ENCODE assay signal across 28 cellular contexts in the genomic region with DNA sequence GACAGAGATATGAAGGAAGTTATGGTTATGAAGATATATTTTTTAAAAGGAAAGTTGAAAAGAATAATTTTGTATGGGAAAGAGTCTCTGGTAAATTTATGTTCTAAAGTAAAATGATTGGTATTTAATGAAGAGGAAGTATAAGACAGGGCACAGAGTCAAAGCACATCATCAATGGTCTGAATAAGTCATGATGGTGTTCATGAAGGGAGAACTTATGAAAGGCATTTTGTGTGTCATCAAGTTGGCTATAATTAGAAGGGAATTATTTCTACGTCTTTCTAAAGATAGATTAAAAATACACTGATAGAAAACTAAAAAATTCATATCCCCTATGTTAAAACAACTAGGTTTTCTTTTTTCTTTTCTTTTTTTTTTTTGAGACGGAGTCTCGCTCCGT. TPM values are rescaled to one million over a fixed set of nuclear protein-coding genes. Genes with fewer than 3 reads are reported as not detected.
"Had no signal": no experiment of that assay in that cellular context is flagged by ENCODE, and none has a peak within 500 bp of the region (broad histone marks: within the 10 kb centered on the region; RNA-seq: fewer than 3 reads in every experiment).

No MANE protein-coding gene starts in this region.

- H3K4me1 Mint-ChIP-seq: mesothelial cell of epicardium, natural killer cell, neural progenitor cell had no signal

- H3K9ac ChIP-seq: neural progenitor cell, parathyroid adenoma had no signal

- H3K27ac Mint-ChIP-seq: immature natural killer cell; mesothelial cell of epicardium; natural killer cell; nephron progenitor cell; neural progenitor cell; stimulated activated naive CD8-positive, alpha-beta T cell treated with anti-CD3 and anti-CD28 coated beads, Interleukin-15, amount 100 ng/mL, for 72 hours; type B pancreatic cell had no signal

- H3K27ac ChIP-seq: left ventricle myocardium inferior, neural progenitor cell, neutrophil, parathyroid adenoma, right atrium auricular region, right lobe of liver, skin epidermis, tibial nerve, uterus had no signal

- H2AFZ ChIP-seq: neural progenitor cell, parathyroid adenoma had no signal

- H3K36me3 Mint-ChIP-seq: natural killer cell had no signal

- H3K27me3 ChIP-seq: neural progenitor cell, neutrophil, right atrium auricular region, right lobe of liver, tibial nerve, uterus had no signal

- H3K36me3 ChIP-seq: neural progenitor cell, uterus had no signal

- H3K4me2 ChIP-seq: neural progenitor cell had no signal

- H3K79me2 ChIP-seq: parathyroid adenoma had no signal

- H3K9me3 ChIP-seq: left ventricle myocardium inferior, neutrophil, right atrium auricular region, right lobe of liver, tibial nerve, uterus had no signal

- H3K4me3 Mint-ChIP-seq: immature natural killer cell; mesothelial cell of epicardium; naive B cell; natural killer cell; nephron progenitor cell; neural progenitor cell; stimulated activated naive CD8-positive, alpha-beta T cell treated with anti-CD3 and anti-CD28 coated beads, Interleukin-15, amount 100 ng/mL, for 72 hours; type B pancreatic cell had no signal

- DNase-seq: hypothalamus; immature natural killer cell; kidney; left ventricle myocardium inferior; mesendoderm; naive B cell; natural killer cell; nephron progenitor cell; occipital lobe; right lobe of liver; stimulated activated CD4-positive, alpha-beta T cell treated with anti-CD3 and anti-CD28 coated beads, Interleukin-12 subunit alpha, Interleukin-12 subunit beta, amount 100 ng/mL, for 4 hours; stimulated activated CD4-positive, alpha-beta T cell treated with anti-CD3 and anti-CD28 coated beads, Interleukin-15, amount 100 ng/mL, for 24 hours; stimulated activated CD4-positive, alpha-beta T cell treated with anti-CD3 and anti-CD28 coated beads, Interleukin-2, amount 100 ng/mL, for 24 hours; stimulated activated CD4-positive, alpha-beta T cell treated with anti-CD3 and anti-CD28 coated beads, Interleukin-4, amount 100 ng/mL, for 1 hour; stimulated activated naive CD4-positive, alpha-beta T cell; stimulated activated naive CD8-positive, alpha-beta T cell treated with anti-CD3 and anti-CD28 coated beads, Interleukin-15, amount 100 ng/mL, for 72 hours; substantia nigra; uterus had no signal

- H3K9me3 Mint-ChIP-seq: immature natural killer cell; mesothelial cell of epicardium; naive B cell; natural killer cell; stimulated activated naive CD8-positive, alpha-beta T cell treated with anti-CD3 and anti-CD28 coated beads, Interleukin-15, amount 100 ng/mL, for 72 hours; type B pancreatic cell had no signal

- H3K4me1 ChIP-seq: neural progenitor cell, parathyroid adenoma, right lobe of liver, tibial nerve, uterus had no signal

- ATAC-seq: natural killer cell; right lobe of liver; stimulated activated naive CD8-positive, alpha-beta T cell treated with anti-CD3 and anti-CD28 coated beads, Interleukin-15, amount 100 ng/mL, for 72 hours had no signal

- H3K27me3 Mint-ChIP-seq: naive B cell; stimulated activated naive CD8-positive, alpha-beta T cell treated with anti-CD3 and anti-CD28 coated beads, Interleukin-15, amount 100 ng/mL, for 72 hours; type B pancreatic cell had no signal

- H3K4me3 ChIP-seq: left ventricle myocardium inferior, lung, neural progenitor cell, right atrium auricular region, right lobe of liver, skin epidermis, tibial nerve, uterus had no signal

RNA-seq across cellular contexts. Expression of gene SNAI1, which starts 21.4 kb away (rescaled TPM):
- total RNA-seq: occipital lobe, temporal lobe had no signal
